In the genomic region with DNA sequence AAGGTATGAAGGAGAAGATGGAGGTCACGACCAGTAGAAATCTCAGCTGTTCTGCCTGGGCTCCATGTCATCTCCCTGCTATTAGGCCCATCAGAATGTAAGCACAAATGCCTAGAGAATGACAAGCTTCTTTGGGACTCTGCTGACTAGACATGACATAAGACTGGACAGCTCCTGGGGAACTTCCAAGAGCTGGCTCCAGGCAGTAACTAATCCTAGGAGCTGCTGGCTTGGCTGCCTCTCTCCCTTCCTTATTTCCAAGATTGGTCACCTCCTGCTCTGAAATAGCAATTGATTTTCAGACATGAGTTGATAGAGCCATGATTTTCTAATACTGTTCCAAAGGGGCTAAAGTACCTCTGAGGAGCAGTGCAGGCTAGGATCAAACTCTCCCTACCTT, we compare ENCODE assay signal across 4 cellular contexts. TPM values are rescaled to one million over a fixed set of nuclear protein-coding genes. Genes with fewer than 3 reads are reported as not detected.
DNase-seq lines count a peak whose midpoint lies in the region; TF ChIP-seq lines count a peak whose summit lies in the region.
"Not testable (repeated sequence)": the region's sequence is repeated elsewhere in the genome, so short reads cannot be mapped to it uniquely, and the experiment has no call there.

No MANE protein-coding gene starts in this region.

- in situ Hi-C loops in brain microvascular endothelial cell (cut with HindIII; ENCODE audit: low pct_ligation_motif_present, low sequenced_read_pairs): not testable (repeated sequence)

- not testable (repeated sequence) for H3K27me3 Mint-ChIP-seq in HFFc6 (ENCODE audit: insufficient read depth)

- not testable (repeated sequence) for H3K4me1 ChIP-seq in HEK293 (ENCODE audit: control insufficient read depth, insufficient read depth, low read length)

- not testable (repeated sequence) for TF ChIP-seq CTCF in HEK293 (tag by site-specific recombination; IDR thresholded peaks at IDR 0.05); HFFc6 (IDR thresholded peaks at IDR 0.05); brain microvascular endothelial cell (IDR thresholded peaks at IDR 0.05; ENCODE audit: low read depth, low read length, missing control alignments)

- H3K4me3 ChIP-seq in HEK293 (ENCODE audit: low read depth, low read length); MG63; brain microvascular endothelial cell (ENCODE audit: low read depth, low read length): not testable (repeated sequence)

- DNase-seq in HFFc6: peak; percentile 11
- peak; percentile 65 for DNase-seq in MG63
- DNase-seq in brain microvascular endothelial cell: peak; percentile 13

- H3K36me3 Mint-ChIP-seq in HFFc6 (ENCODE audit: low read depth): not testable (repeated sequence)

- H3K9me3 ChIP-seq in HEK293 (ENCODE audit: control insufficient read depth, insufficient read depth, low read depth, low read length); MG63: not testable (repeated sequence)

- H3K4me3 Mint-ChIP-seq in HFFc6: not testable (repeated sequence)

- not testable (repeated sequence) for H3K27ac ChIP-seq in HEK293 (ENCODE audit: extremely low read depth, low read depth, low read length); brain microvascular endothelial cell

- CTCF ChIA-PET in HEK293 (lab: Yijun Ruan, JAX): not testable (repeated sequence)

- H3K9me3 Mint-ChIP-seq in HFFc6: not testable (repeated sequence)

- H3K36me3 ChIP-seq in HEK293 (ENCODE audit: control insufficient read depth in 2 of 2, insufficient read depth in 1 of 2, low read length in 2 of 2); MG63; brain microvascular endothelial cell (replicated peaks): not testable (repeated sequence)

- H3K27me3 ChIP-seq in MG63; brain microvascular endothelial cell (replicated peaks): not testable (repeated sequence)

- H3K4me1 Mint-ChIP-seq in HFFc6 (ENCODE audit: low read depth): not testable (repeated sequence)

- POLR2A ChIA-PET in HEK293 (lab: Yijun Ruan, JAX): not testable (repeated sequence)

- not testable (repeated sequence) for H3K27ac Mint-ChIP-seq in HFFc6

TF ChIP-seq in HEK293, 187 proteins besides CTCF, POLR2A, EP300 and RAD21:
- TF ChIP-seq, protein P1, sequence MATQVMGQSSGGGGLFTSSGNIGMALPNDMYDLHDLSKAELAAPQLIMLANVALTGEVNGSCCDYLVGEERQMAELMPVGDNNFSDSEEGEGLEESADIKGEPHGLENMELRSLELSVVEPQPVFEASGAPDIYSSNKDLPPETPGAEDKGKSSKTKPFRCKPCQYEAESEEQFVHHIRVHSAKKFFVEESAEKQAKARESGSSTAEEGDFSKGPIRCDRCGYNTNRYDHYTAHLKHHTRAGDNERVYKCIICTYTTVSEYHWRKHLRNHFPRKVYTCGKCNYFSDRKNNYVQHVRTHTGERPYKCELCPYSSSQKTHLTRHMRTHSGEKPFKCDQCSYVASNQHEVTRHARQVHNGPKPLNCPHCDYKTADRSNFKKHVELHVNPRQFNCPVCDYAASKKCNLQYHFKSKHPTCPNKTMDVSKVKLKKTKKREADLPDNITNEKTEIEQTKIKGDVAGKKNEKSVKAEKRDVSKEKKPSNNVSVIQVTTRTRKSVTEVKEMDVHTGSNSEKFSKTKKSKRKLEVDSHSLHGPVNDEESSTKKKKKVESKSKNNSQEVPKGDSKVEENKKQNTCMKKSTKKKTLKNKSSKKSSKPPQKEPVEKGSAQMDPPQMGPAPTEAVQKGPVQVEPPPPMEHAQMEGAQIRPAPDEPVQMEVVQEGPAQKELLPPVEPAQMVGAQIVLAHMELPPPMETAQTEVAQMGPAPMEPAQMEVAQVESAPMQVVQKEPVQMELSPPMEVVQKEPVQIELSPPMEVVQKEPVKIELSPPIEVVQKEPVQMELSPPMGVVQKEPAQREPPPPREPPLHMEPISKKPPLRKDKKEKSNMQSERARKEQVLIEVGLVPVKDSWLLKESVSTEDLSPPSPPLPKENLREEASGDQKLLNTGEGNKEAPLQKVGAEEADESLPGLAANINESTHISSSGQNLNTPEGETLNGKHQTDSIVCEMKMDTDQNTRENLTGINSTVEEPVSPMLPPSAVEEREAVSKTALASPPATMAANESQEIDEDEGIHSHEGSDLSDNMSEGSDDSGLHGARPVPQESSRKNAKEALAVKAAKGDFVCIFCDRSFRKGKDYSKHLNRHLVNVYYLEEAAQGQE (tag by site-specific recombination; IDR thresholded peaks at IDR 0.05): peak; percentile 56

RNA-seq across cellular contexts. Expression of a gene that starts 57.5 kb away (rescaled TPM):
- total RNA-seq in HFFc6 (2021; fragmentation: NEBNext Ultra II Directional; extraction: Animal tissue kit (Norgen Biotek cat#: 25700)): 10 to 100 TPM; 21.6 to 30.1 (median 26.4) TPM
- total RNA-seq in MG63 (2014; rRNA removed; shearing (Covaris generic); ENCODE audit: low replicate concordance): 9.8 and 22.3 TPM in 2 replicates

Comparison
In these comparisons a context has a peak if more than half of its experiments do, and no peak if none do; other contexts are left out.
1. DNase-seq: peak in every context shown above with its lines; median percentile 65 in MG63; 13 in brain microvascular endothelial cell; 11 in HFFc6.